Comparison of ENCODE assay signal across 1 cellular context in genomic region chr7:155660059-155660757, GRCh38.
TF ChIP-seq lines count a peak whose summit lies in the region.

No MANE protein-coding gene starts in this region.

TF ChIP-seq in GM12878, 131 proteins besides CTCF, POLR2A, EP300 and RAD21 (continued from another document):
- TF ChIP-seq ZBTB4 (CRISPR knock-in tag; IDR thresholded peaks at IDR 0.05), result no peak
- TF ChIP-seq MTA3 (IDR thresholded peaks at IDR 0.05; ENCODE audit: borderline replicate concordance, low read length), result peak; percentile 66; the same call in 1 of the 2 replicates
- no peak for TF ChIP-seq SMARCA5 (IDR thresholded peaks at IDR 0.05)
- 0 out of 2 replicates have a peak, but pooled peaks have one; percentile 10 for TF ChIP-seq GABPA (IDR thresholded peaks at IDR 0.05; ENCODE audit: low read depth)
- TF ChIP-seq SRF (IDR thresholded peaks at IDR 0.05; ENCODE audit: low read depth in 2 of 2, low read length in 2 of 2), result 0 out of 4 replicates have a peak, but pooled peaks of 1 of the 2 experiments have one; percentile 42
- 0 out of 4 replicates have a peak, but pooled peaks of 1 of the 2 experiments have one; percentile 43 for TF ChIP-seq ETV6 (conservative IDR thresholded peaks at IDR 0.05 in 1 of 2, IDR thresholded peaks at IDR 0.05 in 1 of 2; ENCODE audit: borderline replicate concordance in 1 of 2, low read depth in 1 of 2)
- TF ChIP-seq YY1 (IDR thresholded peaks at IDR 0.05; ENCODE audit: low read depth, low read length), result no peak
- TF ChIP-seq PAX8 (IDR thresholded peaks at IDR 0.05), result no peak
- peak; percentile 82; the same call in 1 of the 2 replicates for TF ChIP-seq NFIC (IDR thresholded peaks at IDR 0.05; ENCODE audit: low read depth, low read length)
- peak; percentile 91 for TF ChIP-seq JUNB (IDR thresholded peaks at IDR 0.05)
- no peak for TF ChIP-seq CREB1 (IDR thresholded peaks at IDR 0.05; ENCODE audit: low read depth)
- no peak for TF ChIP-seq SREBF2 (IDR thresholded peaks at IDR 0.05; ENCODE audit: low read length)
- peak; percentile 35 for TF ChIP-seq RUNX3 (IDR thresholded peaks at IDR 0.05; ENCODE audit: low read length)
- 0 out of 2 replicates have a peak, but pooled peaks have one; percentile 41 for TF ChIP-seq RELB (IDR thresholded peaks at IDR 0.05; ENCODE audit: low read depth)
- no peak for TF ChIP-seq SUPT20H (IDR thresholded peaks at IDR 0.05; ENCODE audit: borderline replicate concordance, control insufficient read depth, low read depth, low read length)
- no peak for TF ChIP-seq MLLT1 (IDR thresholded peaks at IDR 0.05)
- no peak for TF ChIP-seq STAT1 (conservative IDR thresholded peaks at IDR 0.05)
- TF ChIP-seq FOXM1 (IDR thresholded peaks at IDR 0.05; ENCODE audit: low read depth, low read length), result peak; percentile 66; the same call in 1 of the 2 replicates
- TF ChIP-seq EED (IDR thresholded peaks at IDR 0.05; ENCODE audit: low read depth), result peak; percentile 42; the same call in 1 of the 2 replicates
- TF ChIP-seq HDGF (IDR thresholded peaks at IDR 0.05), result no peak
- peak; percentile 44; the same call in 1 of the 2 replicates for TF ChIP-seq POLR2AphosphoS5 (IDR thresholded peaks at IDR 0.05; ENCODE audit: low read length)
- no peak for TF ChIP-seq STAT3 (IDR thresholded peaks at IDR 0.05; ENCODE audit: low read depth, low read length)
- TF ChIP-seq IKZF2 (IDR thresholded peaks at IDR 0.05), result peak in 1 of 2 experiments; percentile 16; a peak in 1 of 4 replicates
- 0 out of 2 replicates have a peak, but pooled peaks have one; percentile 51 for TF ChIP-seq ATF2 (IDR thresholded peaks at IDR 0.05; ENCODE audit: low read length)
- TF ChIP-seq NFXL1 (IDR thresholded peaks at IDR 0.05; ENCODE audit: borderline replicate concordance), result no peak
